18 cellular contexts compared by ENCODE assay signal in the genomic region with DNA sequence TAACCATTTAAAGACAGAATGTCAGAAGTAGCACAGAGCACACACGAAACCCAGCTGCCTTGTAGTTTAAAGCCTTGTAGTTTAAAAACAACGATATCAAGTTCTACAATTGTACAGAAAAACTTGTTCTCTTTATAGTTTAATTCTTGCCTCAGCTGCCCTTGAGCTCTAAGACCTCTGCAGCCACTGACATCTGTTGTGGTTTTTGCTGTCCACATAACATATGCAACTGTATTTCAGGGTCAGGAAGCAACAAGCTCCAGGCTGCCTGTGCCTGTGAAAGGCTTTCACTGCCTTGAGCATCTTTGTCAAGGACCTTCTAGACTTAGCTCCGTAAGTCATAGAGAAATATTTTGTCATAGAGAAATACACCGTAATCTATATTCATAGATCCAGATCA.
A peak's percentile ranks its signal among the peaks of the same experiment; 100 is the strongest.
DNase-seq lines count a peak whose midpoint lies in the region; ATAC-seq and TF ChIP-seq lines count a peak whose summit lies in the region.
"Had no signal": no experiment of that assay in that cellular context is flagged by ENCODE, and none has a peak within 500 bp of the region (broad histone marks: within the 10 kb centered on the region; RNA-seq: fewer than 3 reads in every experiment).

No MANE protein-coding gene starts in this region.

- no peak overlapping the region for H3K9ac ChIP-seq in GM23248

- H3K4me1 ChIP-seq in GM23248 (ENCODE audit: insufficient read depth): peaks cover 18% of the 10 kb centered on the region
- H3K4me1 ChIP-seq: breast epithelium, spleen, tibial artery had no signal

- H3K9me2 ChIP-seq in GM23248 (ENCODE audit: insufficient read depth): no peaks in the 10 kb centered on the region

- DNase-seq in GM23248: peak; percentile 14
- peak; percentile 44 for DNase-seq in fibroblast of pulmonary artery (ENCODE audit: low read depth)
- DNase-seq in smooth muscle cell of the brain vasculature (ENCODE audit: low read depth, low spot score): peak; percentile 51
- no peak for DNase-seq in NCI-H1694 treated with DMSO at 0.1 percent for 48 hours (lab: John Stamatoyannopoulos, UW)
- no peak for DNase-seq in DMS114 treated with DMSO at 0.1 percent for 48 hours (lab: John Stamatoyannopoulos, UW; ENCODE audit: unreplicated experiment)
- DNase-seq: activated CD4-positive, alpha-beta T cell treated with anti-CD3 and anti-CD28 coated beads for 36 hours; activated CD8-positive, alpha-beta memory T cell treated with anti-CD3 and anti-CD28 coated beads, Interleukin-2, amount 50 U/mL, for 48 hours; activated naive CD4-positive, alpha-beta T cell; CD4-positive, CD25-positive, alpha-beta regulatory T cell; DMS79; NCI-H1436; NCI-H446 treated with DMSO at 0.1 percent for 48 hours; spleen; tibial artery had no signal

- no peaks in the 10 kb centered on the region for H3K79me2 ChIP-seq in GM23248 (ENCODE audit: insufficient read depth)

- in situ Hi-C loops in GM23248 (cut with MboI): no loop called here

- peaks cover 14% of the 10 kb centered on the region for H3F3A ChIP-seq in GM23248 (ENCODE audit: insufficient read depth)

- H3K9me3 ChIP-seq in GM23248 (ENCODE audit: low read depth): no peaks in the 10 kb centered on the region

- no peak for TF ChIP-seq CTCF in fibroblast of pulmonary artery (IDR thresholded peaks at IDR 0.05; ENCODE audit: low read length, missing control alignments)

- no peak overlapping the region for H3K4me2 ChIP-seq in GM23248 (ENCODE audit: unreplicated experiment)

- no peak overlapping the region for H3K27ac ChIP-seq in GM23248
- H3K27ac ChIP-seq: breast epithelium, spleen, tibial artery had no signal

- no peak overlapping the region for H2AFZ ChIP-seq in GM23248

- H3K27me3 ChIP-seq in GM23248 (replicated peaks; ENCODE audit: insufficient read depth): no peaks in the 10 kb centered on the region
- H3K27me3 ChIP-seq: breast epithelium, spleen, tibial artery had no signal

- ATAC-seq in SK-N-SH treated with all-trans-retinoic acid at 6 μM for 48 hours: peak; percentile 65
- ATAC-seq in GM21825 (IDR thresholded peaks at IDR 0.05; ENCODE audit: unreplicated experiment): no peak
- ATAC-seq: activated CD4-positive, alpha-beta T cell treated with anti-CD3 and anti-CD28 coated beads for 36 hours; stimulated activated effector memory CD8-positive, alpha-beta T cell treated with anti-CD3 and anti-CD28 coated beads, Interleukin-12 subunit alpha, Interleukin-12 subunit beta, amount 100 ng/mL, for 72 hours had no signal

- no peaks in the 10 kb centered on the region for H4K20me1 ChIP-seq in GM23248 (ENCODE audit: insufficient read depth)

- WGBS in GM23248 (ENCODE audit: low coverage in 1 of 2, low lambda C conversion rate in 2 of 2, missing lambda C conversion rate in 2 of 2), 2 experiments: 69 to 72% methylated on average over 4 of the region's 4 CpGs

- H3K36me3 ChIP-seq in GM23248 (ENCODE audit: low read depth): no peaks in the 10 kb centered on the region
- H3K36me3 ChIP-seq: breast epithelium, spleen, tibial artery had no signal

- no peak overlapping the region for H3K4me3 ChIP-seq in GM23248
- H3K4me3 ChIP-seq in fibroblast of pulmonary artery (replicated peaks; ENCODE audit: low read depth, low read length): no peak overlapping the region
- H3K4me3 ChIP-seq: breast epithelium, spleen, tibial artery had no signal

TF ChIP-seq in SK-N-SH treated with all-trans-retinoic acid at 6 μM for 48 hours, 23 proteins besides CTCF, POLR2A, EP300 and RAD21:
- TF ChIP-seq SNAI2 (CRISPR knock-in tag; IDR thresholded peaks at IDR 0.05) (no peak), BACH2 (CRISPR knock-in tag; IDR thresholded peaks at IDR 0.05; ENCODE audit: borderline replicate concordance) (no peak), TCF4 (CRISPR knock-in tag; IDR thresholded peaks at IDR 0.05; ENCODE audit: borderline replicate concordance) (no peak)
TF ChIP-seq in SK-N-SH treated with all-trans-retinoic acid at 6 μM for 48 hours: peak in this region for 0.

Comparison
In these comparisons a context has a peak if more than half of its experiments do, and no peak if none do; other contexts are left out.
1. DNase-seq: peak in GM23248 (single experiment), fibroblast of pulmonary artery (single experiment) and smooth muscle cell of the brain vasculature (single experiment); none in NCI-H1694 treated with DMSO at 0.1 percent for 48 hours (single experiment) and DMS114 treated with DMSO at 0.1 percent for 48 hours (single experiment).